In the genomic region with DNA sequence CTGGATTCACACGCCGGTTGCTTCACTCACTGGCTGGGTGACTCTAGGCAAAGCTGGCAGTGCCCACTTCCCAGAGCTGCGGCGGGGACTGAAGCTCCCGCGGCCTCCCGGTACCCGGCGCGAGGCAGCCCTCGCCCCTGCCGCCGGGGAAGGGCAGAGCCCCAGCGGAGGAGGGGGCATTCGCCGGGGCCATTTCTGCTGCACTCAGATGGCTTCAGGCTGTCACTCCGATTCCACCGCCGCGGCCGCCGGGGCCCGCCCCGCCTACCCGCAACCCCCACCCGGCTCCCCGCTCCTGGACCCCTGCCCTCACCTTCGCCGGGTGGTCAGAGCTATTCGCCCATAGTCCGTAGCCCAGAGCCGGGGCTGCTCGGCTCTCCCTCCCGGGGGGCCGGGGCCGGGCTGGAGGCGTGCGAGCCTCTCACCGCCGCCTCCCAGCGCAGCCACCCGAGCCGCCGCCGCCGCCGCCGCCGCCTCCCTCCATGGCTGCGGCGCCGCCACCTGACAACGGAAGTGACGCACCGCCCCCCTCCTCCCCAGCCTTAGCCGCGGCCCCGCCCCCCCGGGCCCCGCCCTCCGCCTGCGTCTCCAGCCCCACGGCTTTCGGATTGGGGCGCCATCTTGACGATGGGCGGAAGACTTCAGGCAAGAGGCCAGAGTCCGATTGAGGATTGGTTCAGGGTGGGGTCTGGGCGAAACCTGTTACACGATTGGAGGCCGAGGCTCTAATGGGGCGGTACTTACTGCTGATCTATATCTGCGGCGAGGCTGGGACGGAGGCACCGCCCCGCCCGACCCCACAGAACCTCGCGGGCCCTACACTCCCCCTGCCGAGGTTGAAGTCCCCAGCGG, we compare ENCODE assay signal across 1 cellular context.
TF ChIP-seq lines count a peak whose summit lies in the region.

Gene STK40 (minus strand): TSS at position 515 of the 852 bp plus-strand sequence. CDS start 24,592 bp downstream, outside the sequence.

TF ChIP-seq in HepG2, 621 proteins besides CTCF, POLR2A, EP300 and RAD21 (continued from another document and continues in another):
- TF ChIP-seq ZNF343 (CRISPR knock-in tag; IDR thresholded peaks at IDR 0.05) (peak; percentile 74; the same call in 1 of the 2 replicates), REPIN1 (CRISPR knock-in tag; IDR thresholded peaks at IDR 0.05; ENCODE audit: borderline replicate concordance, low read depth) (no peak), ZNF672 (CRISPR knock-in tag; IDR thresholded peaks at IDR 0.05) (no peak), ZGPAT (CRISPR knock-in tag; IDR thresholded peaks at IDR 0.05) (no peak), ZNF781 (CRISPR knock-in tag; IDR thresholded peaks at IDR 0.05; ENCODE audit: borderline replicate concordance, not compliant biosample characterization) (no peak), ZNF18 (CRISPR knock-in tag; IDR thresholded peaks at IDR 0.05; ENCODE audit: insufficient replicate concordance) (no peak), SP4 (CRISPR knock-in tag; IDR thresholded peaks at IDR 0.05) (peak; percentile 96), ZIK1 (CRISPR knock-in tag; IDR thresholded peaks at IDR 0.05; ENCODE audit: borderline replicate concordance, low read depth) (no peak), NR0B2 (CRISPR knock-in tag; IDR thresholded peaks at IDR 0.05) (no peak), ZNF329 (CRISPR knock-in tag; IDR thresholded peaks at IDR 0.05; ENCODE audit: low read depth) (no peak; the same call in 1 of the 2 replicates), EHMT2 (IDR thresholded peaks at IDR 0.05; ENCODE audit: borderline replicate concordance, low read depth, low read length) (no peak), CHCHD3 (CRISPR knock-in tag; IDR thresholded peaks at IDR 0.05) (no peak), XRCC5 (optimal IDR thresholded peaks at IDR 0.05; ENCODE audit: low read length) (no peak), TARDBP (CRISPR knock-in tag; IDR thresholded peaks at IDR 0.05) (no peak), FOXK1 (CRISPR knock-in tag; IDR thresholded peaks at IDR 0.05; ENCODE audit: borderline replicate concordance, low read depth) (no peak; the same call in 1 of the 2 replicates), ONECUT2 (CRISPR knock-in tag; IDR thresholded peaks at IDR 0.05) (peak; percentile 55; the same call in 1 of the 2 replicates), TEAD3 (CRISPR knock-in tag; optimal IDR thresholded peaks at IDR 0.05; ENCODE audit: borderline replicate concordance) (no peak), ZUFSP (CRISPR knock-in tag; IDR thresholded peaks at IDR 0.05; ENCODE audit: borderline replicate concordance) (no peak), PTBP1 (IDR thresholded peaks at IDR 0.05; ENCODE audit: low read depth, low read length, poor library complexity, severe bottlenecking) (no peak), ZNF296 (CRISPR knock-in tag; conservative IDR thresholded peaks at IDR 0.05) (no peak), ZNF761 (CRISPR knock-in tag; conservative IDR thresholded peaks at IDR 0.05) (0 out of 2 replicates have a peak, but pooled peaks have one; percentile 18), TBL1XR1 (IDR thresholded peaks at IDR 0.05; ENCODE audit: borderline replicate concordance, low read length, partially characterized antibody) (no peak), HOXA9 (CRISPR knock-in tag; IDR thresholded peaks at IDR 0.05; ENCODE audit: borderline replicate concordance) (no peak), TCF7 (IDR thresholded peaks at IDR 0.05; ENCODE audit: low read depth) (no peak), AGO1 (IDR thresholded peaks at IDR 0.05; ENCODE audit: low read depth, low read length, poor library complexity, severe bottlenecking) (no peak), KAT8 (CRISPR knock-in tag; IDR thresholded peaks at IDR 0.05) (no peak), FOXA1 (IDR thresholded peaks at IDR 0.05) (no peak), FOXA1 (CRISPR knock-in tag; IDR thresholded peaks at IDR 0.05) (no peak), ZNF83 (CRISPR knock-in tag; IDR thresholded peaks at IDR 0.05; ENCODE audit: borderline replicate concordance) (no peak), ZNF33A (CRISPR knock-in tag; IDR thresholded peaks at IDR 0.05; ENCODE audit: borderline replicate concordance) (no peak), HOXA3 (CRISPR knock-in tag; IDR thresholded peaks at IDR 0.05) (peak; percentile 85), KAT2B (IDR thresholded peaks at IDR 0.05; ENCODE audit: borderline replicate concordance, low read depth, low read length) (no peak), ZNF326 (CRISPR knock-in tag; IDR thresholded peaks at IDR 0.05; ENCODE audit: borderline replicate concordance) (no peak), ZBTB8A (CRISPR knock-in tag; IDR thresholded peaks at IDR 0.05; ENCODE audit: borderline replicate concordance, low read depth) (no peak), FOXP1 (IDR thresholded peaks at IDR 0.05) (no peak), FOXP1 (CRISPR knock-in tag; IDR thresholded peaks at IDR 0.05) (no peak), SPEN (CRISPR knock-in tag; IDR thresholded peaks at IDR 0.05; ENCODE audit: low read depth) (peak; percentile 40; the same call in 1 of the 2 replicates), MTERF4 (CRISPR knock-in tag; IDR thresholded peaks at IDR 0.05) (no peak)
- TF ChIP-seq, protein P1, sequence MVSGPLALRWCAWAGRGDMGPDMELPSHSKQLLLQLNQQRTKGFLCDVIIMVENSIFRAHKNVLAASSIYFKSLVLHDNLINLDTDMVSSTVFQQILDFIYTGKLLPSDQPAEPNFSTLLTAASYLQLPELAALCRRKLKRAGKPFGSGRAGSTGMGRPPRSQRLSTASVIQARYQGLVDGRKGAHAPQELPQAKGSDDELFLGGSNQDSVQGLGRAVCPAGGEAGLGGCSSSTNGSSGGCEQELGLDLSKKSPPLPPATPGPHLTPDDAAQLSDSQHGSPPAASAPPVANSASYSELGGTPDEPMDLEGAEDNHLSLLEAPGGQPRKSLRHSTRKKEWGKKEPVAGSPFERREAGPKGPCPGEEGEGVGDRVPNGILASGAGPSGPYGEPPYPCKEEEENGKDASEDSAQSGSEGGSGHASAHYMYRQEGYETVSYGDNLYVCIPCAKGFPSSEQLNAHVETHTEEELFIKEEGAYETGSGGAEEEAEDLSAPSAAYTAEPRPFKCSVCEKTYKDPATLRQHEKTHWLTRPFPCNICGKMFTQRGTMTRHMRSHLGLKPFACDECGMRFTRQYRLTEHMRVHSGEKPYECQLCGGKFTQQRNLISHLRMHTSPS (CRISPR knock-in tag; IDR thresholded peaks at IDR 0.05; ENCODE audit: low read depth): no peak
- TF ChIP-seq, protein P2, sequence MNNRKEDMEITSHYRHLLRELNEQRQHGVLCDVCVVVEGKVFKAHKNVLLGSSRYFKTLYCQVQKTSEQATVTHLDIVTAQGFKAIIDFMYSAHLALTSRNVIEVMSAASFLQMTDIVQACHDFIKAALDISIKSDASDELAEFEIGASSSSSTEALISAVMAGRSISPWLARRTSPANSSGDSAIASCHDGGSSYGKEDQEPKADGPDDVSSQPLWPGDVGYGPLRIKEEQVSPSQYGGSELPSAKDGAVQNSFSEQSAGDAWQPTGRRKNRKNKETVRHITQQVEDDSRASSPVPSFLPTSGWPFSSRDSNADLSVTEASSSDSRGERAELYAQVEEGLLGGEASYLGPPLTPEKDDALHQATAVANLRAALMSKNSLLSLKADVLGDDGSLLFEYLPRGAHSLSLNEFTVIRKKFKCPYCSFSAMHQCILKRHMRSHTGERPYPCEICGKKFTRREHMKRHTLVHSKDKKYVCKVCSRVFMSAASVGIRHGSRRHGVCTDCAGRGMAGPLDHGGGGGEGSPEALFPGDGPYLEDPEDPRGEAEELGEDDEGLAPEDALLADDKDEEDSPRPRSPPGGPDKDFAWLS (CRISPR knock-in tag; IDR thresholded peaks at IDR 0.05; ENCODE audit: borderline replicate concordance): 0 out of 2 replicates have a peak, but pooled peaks have one; percentile 14
- TF ChIP-seq, protein P3, sequence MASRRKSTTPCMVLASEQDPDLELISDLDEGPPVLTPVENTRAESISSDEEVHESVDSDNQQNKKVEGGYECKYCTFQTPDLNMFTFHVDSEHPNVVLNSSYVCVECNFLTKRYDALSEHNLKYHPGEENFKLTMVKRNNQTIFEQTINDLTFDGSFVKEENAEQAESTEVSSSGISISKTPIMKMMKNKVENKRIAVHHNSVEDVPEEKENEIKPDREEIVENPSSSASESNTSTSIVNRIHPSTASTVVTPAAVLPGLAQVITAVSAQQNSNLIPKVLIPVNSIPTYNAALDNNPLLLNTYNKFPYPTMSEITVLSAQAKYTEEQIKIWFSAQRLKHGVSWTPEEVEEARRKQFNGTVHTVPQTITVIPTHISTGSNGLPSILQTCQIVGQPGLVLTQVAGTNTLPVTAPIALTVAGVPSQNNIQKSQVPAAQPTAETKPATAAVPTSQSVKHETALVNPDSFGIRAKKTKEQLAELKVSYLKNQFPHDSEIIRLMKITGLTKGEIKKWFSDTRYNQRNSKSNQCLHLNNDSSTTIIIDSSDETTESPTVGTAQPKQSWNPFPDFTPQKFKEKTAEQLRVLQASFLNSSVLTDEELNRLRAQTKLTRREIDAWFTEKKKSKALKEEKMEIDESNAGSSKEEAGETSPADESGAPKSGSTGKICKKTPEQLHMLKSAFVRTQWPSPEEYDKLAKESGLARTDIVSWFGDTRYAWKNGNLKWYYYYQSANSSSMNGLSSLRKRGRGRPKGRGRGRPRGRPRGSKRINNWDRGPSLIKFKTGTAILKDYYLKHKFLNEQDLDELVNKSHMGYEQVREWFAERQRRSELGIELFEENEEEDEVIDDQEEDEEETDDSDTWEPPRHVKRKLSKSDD (CRISPR knock-in tag; IDR thresholded peaks at IDR 0.05; ENCODE audit: low read depth): 0 out of 2 replicates have a peak, but pooled peaks have one; percentile 58
- TF ChIP-seq, protein P4, sequence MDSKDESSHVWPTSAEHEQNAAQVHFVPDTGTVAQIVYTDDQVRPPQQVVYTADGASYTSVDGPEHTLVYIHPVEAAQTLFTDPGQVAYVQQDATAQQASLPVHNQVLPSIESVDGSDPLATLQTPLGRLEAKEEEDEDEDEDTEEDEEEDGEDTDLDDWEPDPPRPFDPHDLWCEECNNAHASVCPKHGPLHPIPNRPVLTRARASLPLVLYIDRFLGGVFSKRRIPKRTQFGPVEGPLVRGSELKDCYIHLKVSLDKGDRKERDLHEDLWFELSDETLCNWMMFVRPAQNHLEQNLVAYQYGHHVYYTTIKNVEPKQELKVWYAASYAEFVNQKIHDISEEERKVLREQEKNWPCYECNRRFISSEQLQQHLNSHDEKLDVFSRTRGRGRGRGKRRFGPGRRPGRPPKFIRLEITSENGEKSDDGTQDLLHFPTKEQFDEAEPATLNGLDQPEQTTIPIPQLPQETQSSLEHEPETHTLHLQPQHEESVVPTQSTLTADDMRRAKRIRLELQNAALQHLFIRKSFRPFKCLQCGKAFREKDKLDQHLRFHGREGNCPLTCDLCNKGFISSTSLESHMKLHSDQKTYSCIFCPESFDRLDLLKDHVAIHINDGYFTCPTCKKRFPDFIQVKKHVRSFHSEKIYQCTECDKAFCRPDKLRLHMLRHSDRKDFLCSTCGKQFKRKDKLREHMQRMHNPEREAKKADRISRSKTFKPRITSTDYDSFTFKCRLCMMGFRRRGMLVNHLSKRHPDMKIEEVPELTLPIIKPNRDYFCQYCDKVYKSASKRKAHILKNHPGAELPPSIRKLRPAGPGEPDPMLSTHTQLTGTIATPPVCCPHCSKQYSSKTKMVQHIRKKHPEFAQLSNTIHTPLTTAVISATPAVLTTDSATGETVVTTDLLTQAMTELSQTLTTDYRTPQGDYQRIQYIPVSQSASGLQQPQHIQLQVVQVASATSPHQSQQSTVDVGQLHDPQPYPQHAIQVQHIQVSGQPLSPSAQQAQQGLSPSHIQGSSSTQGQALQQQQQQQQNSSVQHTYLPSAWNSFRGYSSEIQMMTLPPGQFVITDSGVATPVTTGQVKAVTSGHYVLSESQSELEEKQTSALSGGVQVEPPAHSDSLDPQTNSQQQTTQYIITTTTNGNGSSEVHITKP (CRISPR knock-in tag; IDR thresholded peaks at IDR 0.05; ENCODE audit: low read depth): no peak
